Comparison of ENCODE assay signal across 1 cellular context in the genomic region with DNA sequence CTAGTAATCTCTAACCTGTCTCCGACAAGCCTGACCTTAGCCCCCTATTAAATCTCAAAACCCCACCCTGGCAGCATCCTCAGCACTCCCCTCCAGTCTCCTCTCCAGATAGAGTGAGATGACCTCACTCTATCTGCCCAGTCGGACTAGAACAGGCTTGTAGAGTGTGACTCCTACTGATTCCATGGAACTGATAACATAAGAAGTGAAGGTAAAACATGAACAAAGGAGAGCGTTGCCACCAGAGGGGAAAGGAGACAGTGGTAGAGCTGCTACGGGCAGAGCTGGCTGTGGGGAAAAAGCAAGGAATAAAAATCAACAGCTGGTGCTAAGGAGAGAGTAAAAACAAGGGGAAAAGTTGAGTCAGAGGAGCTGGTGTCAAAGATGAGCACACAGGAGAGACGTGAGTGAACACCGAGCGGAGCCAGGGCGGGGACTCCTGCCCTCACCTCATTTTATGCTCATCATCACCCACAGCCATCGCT.
TF ChIP-seq lines count a peak whose summit lies in the region.

No MANE protein-coding gene starts in this region.

TF ChIP-seq in HepG2, 621 proteins besides CTCF, POLR2A, EP300 and RAD21:
- TF ChIP-seq, protein P1, sequence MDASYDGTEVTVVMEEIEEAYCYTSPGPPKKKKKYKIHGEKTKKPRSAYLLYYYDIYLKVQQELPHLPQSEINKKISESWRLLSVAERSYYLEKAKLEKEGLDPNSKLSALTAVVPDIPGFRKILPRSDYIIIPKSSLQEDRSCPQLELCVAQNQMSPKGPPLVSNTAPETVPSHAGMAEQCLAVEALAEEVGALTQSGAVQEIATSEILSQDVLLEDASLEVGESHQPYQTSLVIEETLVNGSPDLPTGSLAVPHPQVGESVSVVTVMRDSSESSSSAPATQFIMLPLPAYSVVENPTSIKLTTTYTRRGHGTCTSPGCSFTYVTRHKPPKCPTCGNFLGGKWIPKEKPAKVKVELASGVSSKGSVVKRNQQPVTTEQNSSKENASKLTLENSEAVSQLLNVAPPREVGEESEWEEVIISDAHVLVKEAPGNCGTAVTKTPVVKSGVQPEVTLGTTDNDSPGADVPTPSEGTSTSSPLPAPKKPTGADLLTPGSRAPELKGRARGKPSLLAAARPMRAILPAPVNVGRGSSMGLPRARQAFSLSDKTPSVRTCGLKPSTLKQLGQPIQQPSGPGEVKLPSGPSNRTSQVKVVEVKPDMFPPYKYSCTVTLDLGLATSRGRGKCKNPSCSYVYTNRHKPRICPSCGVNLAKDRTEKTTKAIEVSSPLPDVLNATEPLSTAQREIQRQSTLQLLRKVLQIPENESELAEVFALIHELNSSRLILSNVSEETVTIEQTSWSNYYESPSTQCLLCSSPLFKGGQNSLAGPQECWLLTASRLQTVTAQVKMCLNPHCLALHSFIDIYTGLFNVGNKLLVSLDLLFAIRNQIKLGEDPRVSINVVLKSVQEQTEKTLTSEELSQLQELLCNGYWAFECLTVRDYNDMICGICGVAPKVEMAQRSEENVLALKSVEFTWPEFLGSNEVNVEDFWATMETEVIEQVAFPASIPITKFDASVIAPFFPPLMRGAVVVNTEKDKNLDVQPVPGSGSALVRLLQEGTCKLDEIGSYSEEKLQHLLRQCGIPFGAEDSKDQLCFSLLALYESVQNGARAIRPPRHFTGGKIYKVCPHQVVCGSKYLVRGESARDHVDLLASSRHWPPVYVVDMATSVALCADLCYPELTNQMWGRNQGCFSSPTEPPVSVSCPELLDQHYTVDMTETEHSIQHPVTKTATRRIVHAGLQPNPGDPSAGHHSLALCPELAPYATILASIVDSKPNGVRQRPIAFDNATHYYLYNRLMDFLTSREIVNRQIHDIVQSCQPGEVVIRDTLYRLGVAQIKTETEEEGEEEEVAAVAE (CRISPR knock-in tag; IDR thresholded peaks at IDR 0.05; ENCODE audit: borderline replicate concordance), result no peak
- TF ChIP-seq NONO (IDR thresholded peaks at IDR 0.05), result no peak
- TF ChIP-seq NONO (CRISPR knock-in tag; conservative IDR thresholded peaks at IDR 0.05), result no peak
- TF ChIP-seq FOSL1 (CRISPR knock-in tag; IDR thresholded peaks at IDR 0.05; ENCODE audit: borderline replicate concordance), result no peak
- TF ChIP-seq ZNF616 (CRISPR knock-in tag; IDR thresholded peaks at IDR 0.05; ENCODE audit: low read depth), result no peak
- TF ChIP-seq, protein P2, sequence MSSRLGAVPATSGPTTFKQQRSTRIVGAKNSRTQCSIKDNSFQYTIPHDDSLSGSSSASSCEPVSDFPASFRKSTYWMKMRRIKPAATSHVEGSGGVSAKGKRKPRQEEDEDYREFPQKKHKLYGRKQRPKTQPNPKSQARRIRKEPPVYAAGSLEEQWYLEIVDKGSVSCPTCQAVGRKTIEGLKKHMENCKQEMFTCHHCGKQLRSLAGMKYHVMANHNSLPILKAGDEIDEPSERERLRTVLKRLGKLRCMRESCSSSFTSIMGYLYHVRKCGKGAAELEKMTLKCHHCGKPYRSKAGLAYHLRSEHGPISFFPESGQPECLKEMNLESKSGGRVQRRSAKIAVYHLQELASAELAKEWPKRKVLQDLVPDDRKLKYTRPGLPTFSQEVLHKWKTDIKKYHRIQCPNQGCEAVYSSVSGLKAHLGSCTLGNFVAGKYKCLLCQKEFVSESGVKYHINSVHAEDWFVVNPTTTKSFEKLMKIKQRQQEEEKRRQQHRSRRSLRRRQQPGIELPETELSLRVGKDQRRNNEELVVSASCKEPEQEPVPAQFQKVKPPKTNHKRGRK (CRISPR knock-in tag; IDR thresholded peaks at IDR 0.05), result no peak
- no peak for TF ChIP-seq ZNF570 (CRISPR knock-in tag; IDR thresholded peaks at IDR 0.05; ENCODE audit: borderline replicate concordance)
- TF ChIP-seq ZNF292 (CRISPR knock-in tag; IDR thresholded peaks at IDR 0.05; ENCODE audit: borderline replicate concordance, low read depth), result no peak
- no peak for TF ChIP-seq HMG20A (CRISPR knock-in tag; IDR thresholded peaks at IDR 0.05; ENCODE audit: borderline replicate concordance)
- no peak for TF ChIP-seq ZBTB8A (CRISPR knock-in tag; IDR thresholded peaks at IDR 0.05; ENCODE audit: borderline replicate concordance, low read depth)
- TF ChIP-seq, protein P3, sequence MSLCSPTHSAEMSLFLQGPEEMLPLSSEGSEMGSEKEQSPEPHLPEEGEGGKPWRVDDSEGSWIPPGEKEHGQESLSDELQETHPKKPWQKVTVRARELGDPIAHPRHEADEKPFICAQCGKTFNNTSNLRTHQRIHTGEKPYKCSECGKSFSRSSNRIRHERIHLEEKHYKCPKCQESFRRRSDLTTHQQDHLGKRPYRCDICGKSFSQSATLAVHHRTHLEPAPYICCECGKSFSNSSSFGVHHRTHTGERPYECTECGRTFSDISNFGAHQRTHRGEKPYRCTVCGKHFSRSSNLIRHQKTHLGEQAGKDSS (CRISPR knock-in tag; IDR thresholded peaks at IDR 0.05; ENCODE audit: borderline replicate concordance, low read depth), result no peak
- no peak for TF ChIP-seq CBFB (CRISPR knock-in tag; IDR thresholded peaks at IDR 0.05)
- no peak for TF ChIP-seq MYPOP (CRISPR knock-in tag; IDR thresholded peaks at IDR 0.05)
- TF ChIP-seq ZNF317 (CRISPR knock-in tag; IDR thresholded peaks at IDR 0.05), result no peak
- TF ChIP-seq ZNF451 (CRISPR knock-in tag; IDR thresholded peaks at IDR 0.05), result no peak
TF ChIP-seq in HepG2: peak in this region for 0.
